In genomic region chr14:61837336-61838229, GRCh38 we compare ENCODE assay signal across 8 cellular contexts. TPM values are rescaled to one million over a fixed set of nuclear protein-coding genes. Genes with fewer than 3 reads are reported as not detected.
DNase-seq lines count a peak whose midpoint lies in the region; ATAC-seq and TF ChIP-seq lines count a peak whose summit lies in the region.

No MANE protein-coding gene starts in this region.

- H4K20me1 ChIP-seq in OCI-LY1 (ENCODE audit: insufficient read depth, low read length): no peaks in the 10 kb centered on the region

- peak; percentile 94 for ATAC-seq in GM19463 (IDR thresholded peaks at IDR 0.05; ENCODE audit: unreplicated experiment)
- peak; percentile 94 to 99 for ATAC-seq in naive thymus-derived CD8-positive, alpha-beta T cell
- ATAC-seq in stimulated activated naive B cell treated with anti-CD40 and anti-IgM and Interleukin-4, amounts not matched to agents 10 μg/mL and 1 μg/mL and 100 μg/mL, for 72 hours (replicated peaks): peak; percentile 88 to 90

- no peak overlapping the region for H3K4me3 ChIP-seq in OCI-LY1 (ENCODE audit: low read depth, low read length, poor library complexity, severe bottlenecking)
- no peak overlapping the region for H3K4me3 ChIP-seq in epithelial cell of proximal tubule (ENCODE audit: low read depth, low read length)

- H3K9me3 ChIP-seq in OCI-LY1 (ENCODE audit: low read length): no peaks in the 10 kb centered on the region

- H3K27ac ChIP-seq in OCI-LY1 (ENCODE audit: low read depth, low read length, poor library complexity, severe bottlenecking): no peak overlapping the region

- POLR2A ChIA-PET in naive thymus-derived CD8-positive, alpha-beta T cell (lab: Charles Lee): interaction anchor here (0.6 to 1.2 kb wide), 8 partner anchors 15 to 628 kb away, joined by 3 to 9 read pairs (median 4); no protein-coding TSS in a partner anchor

- H3K27ac Mint-ChIP-seq in naive thymus-derived CD8-positive, alpha-beta T cell: no peak overlapping the region
- no peak overlapping the region for H3K27ac Mint-ChIP-seq in stimulated activated naive B cell treated with anti-CD40 and anti-IgM and Interleukin-4, amounts not matched to agents 10 μg/mL and 1 μg/mL and 100 μg/mL, for 72 hours

- no peaks in the 10 kb centered on the region for H3K36me3 ChIP-seq in OCI-LY1 (ENCODE audit: insufficient read depth, low read length)

- no peak overlapping the region for H3K9ac ChIP-seq in OCI-LY1 (ENCODE audit: low read length)

- H3K79me2 ChIP-seq in OCI-LY1 (ENCODE audit: insufficient read depth, low read length): no peaks in the 10 kb centered on the region

- H3F3A ChIP-seq in OCI-LY1 (ENCODE audit: insufficient read depth, low read length): no peaks in the 10 kb centered on the region

- H3K9me3 Mint-ChIP-seq in naive thymus-derived CD8-positive, alpha-beta T cell: no peaks in the 10 kb centered on the region
- H3K9me3 Mint-ChIP-seq in stimulated activated naive B cell treated with anti-CD40 and anti-IgM and Interleukin-4, amounts not matched to agents 10 μg/mL and 1 μg/mL and 100 μg/mL, for 72 hours: no peaks in the 10 kb centered on the region

- TF ChIP-seq CTCF in OCI-LY1 (IDR thresholded peaks at IDR 0.05; ENCODE audit: low read length) (peak; percentile 95), epithelial cell of proximal tubule (conservative IDR thresholded peaks at IDR 0.05; ENCODE audit: low read depth, low read length) (peak; percentile 98)

- H3K4me1 ChIP-seq in OCI-LY1 (ENCODE audit: insufficient read depth, low read length, severe bottlenecking): peaks cover 14% of the 10 kb centered on the region

- H3K4me2 ChIP-seq in OCI-LY1 (ENCODE audit: low read length): no peak overlapping the region

- DNase-seq in COLO668 (lab: John Stamatoyannopoulos, UW; ENCODE audit: unreplicated experiment): peak; percentile 83
- peak; percentile 71 for DNase-seq in HT-29 (ENCODE audit: low spot score)
- peak; percentile 39 for DNase-seq in activated CD8-positive, alpha-beta memory T cell treated with anti-CD3 and anti-CD28 coated beads, Interleukin-2, amount 50 U/mL, for 24 hours (ENCODE audit: extremely low read depth)
- peak; percentile 25 for DNase-seq in epithelial cell of proximal tubule (ENCODE audit: low read depth)
- peak; percentile 51 to 82 (median 70) for DNase-seq in naive thymus-derived CD8-positive, alpha-beta T cell
- peak; percentile 49 for DNase-seq in stimulated activated naive B cell treated with anti-CD40 and anti-IgM and Interleukin-4, amounts not matched to agents 10 μg/mL and 1 μg/mL and 100 μg/mL, for 72 hours

- H3K4me3 Mint-ChIP-seq in naive thymus-derived CD8-positive, alpha-beta T cell: no peak overlapping the region
- H3K4me3 Mint-ChIP-seq in stimulated activated naive B cell treated with anti-CD40 and anti-IgM and Interleukin-4, amounts not matched to agents 10 μg/mL and 1 μg/mL and 100 μg/mL, for 72 hours: no peak overlapping the region

- no peaks in the 10 kb centered on the region for H3K27me3 ChIP-seq in OCI-LY1 (ENCODE audit: insufficient read depth, low read length)

- no peak overlapping the region for H2AFZ ChIP-seq in OCI-LY1 (ENCODE audit: low read length)

- H3K4me1 Mint-ChIP-seq in naive thymus-derived CD8-positive, alpha-beta T cell: peaks cover 0 to 1% (median 0%) of the 10 kb centered on the region in 4 donors
- no peaks in the 10 kb centered on the region for H3K4me1 Mint-ChIP-seq in stimulated activated naive B cell treated with anti-CD40 and anti-IgM and Interleukin-4, amounts not matched to agents 10 μg/mL and 1 μg/mL and 100 μg/mL, for 72 hours

- peaks cover 0 to 10% (median 0%) of the 10 kb centered on the region in 5 donors for H3K27me3 Mint-ChIP-seq in naive thymus-derived CD8-positive, alpha-beta T cell
- H3K27me3 Mint-ChIP-seq in stimulated activated naive B cell treated with anti-CD40 and anti-IgM and Interleukin-4, amounts not matched to agents 10 μg/mL and 1 μg/mL and 100 μg/mL, for 72 hours: peaks cover 4 to 6% of the 10 kb centered on the region in 2 donors

- H3K9me2 ChIP-seq in OCI-LY1 (ENCODE audit: low read depth, low read length): no peaks in the 10 kb centered on the region

- no peaks in the 10 kb centered on the region for H3K36me3 Mint-ChIP-seq in naive thymus-derived CD8-positive, alpha-beta T cell
- no peaks in the 10 kb centered on the region for H3K36me3 Mint-ChIP-seq in stimulated activated naive B cell treated with anti-CD40 and anti-IgM and Interleukin-4, amounts not matched to agents 10 μg/mL and 1 μg/mL and 100 μg/mL, for 72 hours

RNA-seq across cellular contexts. Expression of gene SYT16, which starts 25.1 kb away (rescaled TPM):
- total RNA-seq in HT-29 (2014; rRNA removed; shearing (Covaris generic)): not detected in 2 replicates
- total RNA-seq in epithelial cell of proximal tubule: 1.0 and 1.9 TPM in 2 replicates
- total RNA-seq in naive thymus-derived CD8-positive, alpha-beta T cell: not detected
- not detected for polyA plus RNA-seq in naive thymus-derived CD8-positive, alpha-beta T cell

Comparison
In these comparisons a context has a peak if more than half of its experiments do, and no peak if none do; other contexts are left out.
1. DNase-seq: peak in every context shown above with its lines; median percentile 83 in COLO668; 71 in HT-29; 70 in naive thymus-derived CD8-positive, alpha-beta T cell; 49 in stimulated activated naive B cell treated with anti-CD40 and anti-IgM and Interleukin-4, amounts not matched to agents 10 μg/mL and 1 μg/mL and 100 μg/mL, for 72 hours; 39 in activated CD8-positive, alpha-beta memory T cell treated with anti-CD3 and anti-CD28 coated beads, Interleukin-2, amount 50 U/mL, for 24 hours; 25 in epithelial cell of proximal tubule.